ENCODE assay signal across 8 cellular contexts in the genomic region with DNA sequence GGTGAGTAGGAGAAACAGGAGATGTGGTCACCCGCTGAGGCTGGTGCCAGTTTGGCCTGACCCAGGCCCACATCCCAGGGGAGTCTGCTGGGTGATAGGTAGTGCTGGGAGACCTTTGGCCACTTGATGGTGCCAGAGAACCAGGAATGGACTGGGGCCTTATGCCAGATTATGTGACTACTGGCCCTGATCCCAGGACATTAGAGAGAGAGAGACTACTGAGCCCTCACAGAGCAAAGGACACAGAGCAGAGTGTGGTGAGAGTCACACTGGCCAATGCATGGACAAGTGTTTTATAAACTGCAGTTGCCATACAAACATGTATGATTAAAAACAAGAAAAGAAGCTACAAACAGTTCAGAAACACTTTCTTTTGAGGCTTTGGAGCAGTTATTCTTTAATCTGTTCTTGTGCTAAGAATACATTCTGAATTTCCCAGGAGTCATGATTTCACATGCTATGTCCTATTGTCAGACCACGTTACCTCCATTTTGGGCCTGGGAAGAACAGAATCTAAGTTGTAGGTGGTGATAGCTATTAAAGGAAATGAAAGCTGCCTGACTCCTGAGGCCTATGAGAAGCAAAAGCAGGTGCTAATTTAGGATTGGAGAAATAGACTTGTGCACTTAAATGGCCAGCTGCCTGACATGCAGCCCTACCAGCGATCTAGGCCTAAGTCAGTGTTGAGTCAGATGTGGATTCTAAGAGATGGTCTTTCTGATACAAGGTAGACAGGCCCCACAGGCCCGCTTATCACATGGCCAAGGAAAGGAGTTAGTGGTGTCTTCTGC. TPM values are rescaled to one million over a fixed set of nuclear protein-coding genes. Genes with fewer than 3 reads are reported as not detected.
DNase-seq lines count a peak whose midpoint lies in the region; ATAC-seq and TF ChIP-seq lines count a peak whose summit lies in the region.

No MANE protein-coding gene starts in this region.

- H3K27ac ChIP-seq in VCaP = peak overlapping the region; percentile 38; the same call in 1 of the 2 replicates

- TF ChIP-seq POLR2A in lower leg skin (IDR thresholded peaks at IDR 0.05) = no peak

- ATAC-seq in GM18511 (IDR thresholded peaks at IDR 0.05; ENCODE audit: unreplicated experiment) = peak; percentile 86
- peak; percentile 60 for ATAC-seq in HG02943 (IDR thresholded peaks at IDR 0.05; ENCODE audit: low read depth, unreplicated experiment)

- 68 to 79% methylated on average over 4 of the region's 4 CpGs for WGBS in lower leg skin, 2 donors

- H3K4me3 ChIP-seq in lower leg skin (ENCODE audit: low read depth, poor library complexity, severe bottlenecking) = no peak overlapping the region

- intact Hi-C loops in lower leg skin (cut with DNase I; ENCODE audit: low total_unique reads) = no loop called here

- TF ChIP-seq CTCF in VCaP (conservative IDR thresholded peaks at IDR 0.05) (peak; percentile 88), lower leg skin (IDR thresholded peaks at IDR 0.05) (no peak)

- DNase-seq in AML-193 (lab: John Stamatoyannopoulos, UW) = peak; percentile 32 to 49
- DNase-seq in NCI-H1694 treated with DMSO at 0.1 percent for 48 hours (lab: John Stamatoyannopoulos, UW) = peak; percentile 47
- peak; percentile 76 to 82 for DNase-seq in dermis microvascular lymphatic vessel endothelial cell (ENCODE audit: low read depth in 2 of 2)
- DNase-seq in lower leg skin (ENCODE audit: low spot score in 2 of 2) = peak; percentile 80 to 93
- peak; percentile 6 for DNase-seq in stimulated activated CD8-positive, alpha-beta memory T cell treated with anti-CD3 and anti-CD28 coated beads, Interleukin-7, amount 100 ng/mL, for 24 hours (ENCODE audit: low read depth)

RNA-seq across cellular contexts. Expression of a gene that starts 32.6 kb away (rescaled TPM):
- total RNA-seq in dermis microvascular lymphatic vessel endothelial cell (1.7 and 2.1 TPM in 2 replicates), lower leg skin (1 to 10 TPM; 1.8 to 4.9 (median 2.9) TPM)

RNA-seq across cellular contexts. Expression of a gene that starts 57.0 kb away (rescaled TPM):
- total RNA-seq in dermis microvascular lymphatic vessel endothelial cell (13.6 and 14.9 TPM in 2 replicates), lower leg skin (1 to 10 TPM; 3.6 to 8.2 (median 6.4) TPM)

Comparison
In these comparisons a context has a peak if more than half of its experiments do, and no peak if none do; other contexts are left out.
1. DNase-seq: peak in every context shown above with its lines; median percentile 86 in lower leg skin; 79 in dermis microvascular lymphatic vessel endothelial cell; 47 in NCI-H1694 treated with DMSO at 0.1 percent for 48 hours; 40 in AML-193; 6 in stimulated activated CD8-positive, alpha-beta memory T cell treated with anti-CD3 and anti-CD28 coated beads, Interleukin-7, amount 100 ng/mL, for 24 hours.